Comparison of ENCODE assay signal across 8 cellular contexts in the genomic region with DNA sequence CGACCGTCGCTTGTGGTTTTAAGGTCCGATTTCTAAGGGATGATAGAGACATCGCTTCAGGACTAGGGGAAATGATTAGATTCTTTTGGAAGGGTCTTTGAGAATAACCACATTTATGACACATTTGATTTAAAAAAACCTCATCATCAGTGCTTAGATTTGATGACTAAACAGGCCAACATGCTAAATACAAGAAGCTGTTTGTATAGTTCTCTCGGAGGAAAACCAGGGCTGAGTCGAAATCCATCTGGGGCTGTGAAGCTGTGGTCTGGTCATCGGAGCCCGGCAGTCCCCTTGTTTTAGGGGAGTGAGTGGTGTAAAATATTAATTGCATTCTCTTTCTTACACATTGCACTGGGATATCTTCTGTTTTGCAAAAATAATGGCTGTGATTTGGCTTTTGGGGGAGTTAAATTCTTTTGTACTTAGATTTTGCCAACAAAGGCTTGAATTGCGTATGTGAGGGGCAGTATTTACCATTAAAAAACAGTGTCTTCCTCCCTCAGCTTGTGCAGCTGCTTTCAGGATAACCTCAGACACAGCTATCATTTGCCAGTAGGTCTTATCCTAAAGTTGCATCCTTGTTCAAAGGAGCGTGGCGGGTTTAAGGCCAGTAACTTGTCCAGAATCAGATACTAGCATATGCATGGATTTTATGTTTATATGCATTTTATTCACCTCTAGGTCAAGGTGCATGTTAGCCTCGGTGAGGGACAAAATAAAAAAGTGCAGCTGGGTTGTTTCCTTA. TPM values are rescaled to one million over a fixed set of nuclear protein-coding genes. Genes with fewer than 3 reads are reported as not detected.
DNase-seq lines count a peak whose midpoint lies in the region; ATAC-seq and TF ChIP-seq lines count a peak whose summit lies in the region.

No MANE protein-coding gene starts in this region.

- H3K4me3 ChIP-seq in iPS-11a (ENCODE audit: low read depth, low read length) (peak overlapping the region; percentile 70), lower leg skin (ENCODE audit: low read depth, poor library complexity, severe bottlenecking) (no peak overlapping the region)

- no peak for TF ChIP-seq CTCF in lower leg skin (IDR thresholded peaks at IDR 0.05)

- ATAC-seq in HG02981 (IDR thresholded peaks at IDR 0.05; ENCODE audit: unreplicated experiment) = peak; percentile 16
- peak; percentile 49 for ATAC-seq in stimulated activated naive CD8-positive, alpha-beta T cell treated with anti-CD3 and anti-CD28 coated beads, Interleukin-15, amount 100 ng/mL, for 72 hours
- no peak for ATAC-seq in GM18861 (IDR thresholded peaks at IDR 0.05; ENCODE audit: unreplicated experiment)

- CTCF ChIA-PET in activated naive CD4-positive, alpha-beta T cell treated with anti-CD3 and anti-CD28 coated beads, Interleukin-2, amount 10 ng/mL, durations not matched to agents 7 days and 5 days (lab: Charles Lee) = interaction anchor here (0.5 to 3.9 kb wide), 7 partner anchors 11 to 460 kb away, joined by 3 to 17 read pairs (median 3); no protein-coding TSS in a partner anchor

- H3K36me3 Mint-ChIP-seq in activated naive CD4-positive, alpha-beta T cell treated with anti-CD3 and anti-CD28 coated beads, Interleukin-2, amount 10 ng/mL, durations not matched to agents 7 days and 5 days = peaks cover 40% of the 10 kb centered on the region

- DNase-seq in GM03348 (ENCODE audit: low spot score) = peak; percentile 25
- DNase-seq in activated naive CD4-positive, alpha-beta T cell treated with anti-CD3 and anti-CD28 coated beads, Interleukin-2, amount 10 ng/mL, durations not matched to agents 7 days and 5 days = peak; percentile 25
- DNase-seq in stimulated activated naive CD8-positive, alpha-beta T cell treated with anti-CD3 and anti-CD28 coated beads, Interleukin-15, amount 100 ng/mL, for 72 hours = no peak
- DNase-seq in lower leg skin (ENCODE audit: low spot score in 2 of 2) = no peak
- DNase-seq in RPMI8226 = no peak

- peaks cover 57% of the 10 kb centered on the region for H3K4me1 Mint-ChIP-seq in activated naive CD4-positive, alpha-beta T cell treated with anti-CD3 and anti-CD28 coated beads, Interleukin-2, amount 10 ng/mL, durations not matched to agents 7 days and 5 days
- H3K4me1 Mint-ChIP-seq in stimulated activated naive CD8-positive, alpha-beta T cell treated with anti-CD3 and anti-CD28 coated beads, Interleukin-15, amount 100 ng/mL, for 72 hours = peaks cover 36% of the 10 kb centered on the region

- no peaks in the 10 kb centered on the region for H3K27me3 Mint-ChIP-seq in activated naive CD4-positive, alpha-beta T cell treated with anti-CD3 and anti-CD28 coated beads, Interleukin-2, amount 10 ng/mL, durations not matched to agents 7 days and 5 days
- H3K27me3 Mint-ChIP-seq in stimulated activated naive CD8-positive, alpha-beta T cell treated with anti-CD3 and anti-CD28 coated beads, Interleukin-15, amount 100 ng/mL, for 72 hours = no peaks in the 10 kb centered on the region

- H3K27ac Mint-ChIP-seq in activated naive CD4-positive, alpha-beta T cell treated with anti-CD3 and anti-CD28 coated beads, Interleukin-2, amount 10 ng/mL, durations not matched to agents 7 days and 5 days = peak overlapping the region; percentile 93
- peak overlapping the region; percentile 95 to 98 for H3K27ac Mint-ChIP-seq in stimulated activated naive CD8-positive, alpha-beta T cell treated with anti-CD3 and anti-CD28 coated beads, Interleukin-15, amount 100 ng/mL, for 72 hours

- WGBS in lower leg skin, 2 donors = 16 to 27% methylated on average over 13 of the region's 13 CpGs

- intact Hi-C loops in lower leg skin (cut with DNase I; ENCODE audit: low total_unique reads) = no loop called here

- no peak for TF ChIP-seq POLR2A in lower leg skin (IDR thresholded peaks at IDR 0.05)

- H3K9me3 Mint-ChIP-seq in activated naive CD4-positive, alpha-beta T cell treated with anti-CD3 and anti-CD28 coated beads, Interleukin-2, amount 10 ng/mL, durations not matched to agents 7 days and 5 days = peaks cover 8% of the 10 kb centered on the region
- peaks cover 8 to 15% of the 10 kb centered on the region in 2 donors for H3K9me3 Mint-ChIP-seq in stimulated activated naive CD8-positive, alpha-beta T cell treated with anti-CD3 and anti-CD28 coated beads, Interleukin-15, amount 100 ng/mL, for 72 hours

- H3K4me3 Mint-ChIP-seq in activated naive CD4-positive, alpha-beta T cell treated with anti-CD3 and anti-CD28 coated beads, Interleukin-2, amount 10 ng/mL, durations not matched to agents 7 days and 5 days = peak overlapping the region; percentile 83
- peak overlapping the region; percentile 78 to 86 for H3K4me3 Mint-ChIP-seq in stimulated activated naive CD8-positive, alpha-beta T cell treated with anti-CD3 and anti-CD28 coated beads, Interleukin-15, amount 100 ng/mL, for 72 hours

RNA-seq across cellular contexts. Expression of gene GNG2, which starts 0.6 kb away (rescaled TPM):
- 1 to 10 TPM; 4.0 to 6.6 (median 5.0) TPM for total RNA-seq in lower leg skin

Comparison
In these comparisons a context has a peak if more than half of its experiments do, and no peak if none do; other contexts are left out.
1. DNase-seq: peak in GM03348 (single experiment) and activated naive CD4-positive, alpha-beta T cell treated with anti-CD3 and anti-CD28 coated beads, Interleukin-2, amount 10 ng/mL, durations not matched to agents 7 days and 5 days (single experiment); none in stimulated activated naive CD8-positive, alpha-beta T cell treated with anti-CD3 and anti-CD28 coated beads, Interleukin-15, amount 100 ng/mL, for 72 hours (0 of 2), lower leg skin (0 of 2) and RPMI8226 (single experiment).